In genomic region chr9:133884907-133885744, GRCh38 we compare ENCODE assay signal across 1 cellular context.
TF ChIP-seq lines count a peak whose summit lies in the region.

No MANE protein-coding gene starts in this region.

TF ChIP-seq in HepG2, 621 proteins besides CTCF, POLR2A, EP300 and RAD21 (continued from another document and continues in another):
- peak; percentile 92 for TF ChIP-seq HIC2 (CRISPR knock-in tag; IDR thresholded peaks at IDR 0.05; ENCODE audit: low read depth)
- peak; percentile 61; the same call in 1 of the 2 replicates for TF ChIP-seq ZNF644 (CRISPR knock-in tag; IDR thresholded peaks at IDR 0.05; ENCODE audit: low read depth)
- peak; percentile 93 for TF ChIP-seq MIER3 (CRISPR knock-in tag; IDR thresholded peaks at IDR 0.05; ENCODE audit: borderline replicate concordance)
- TF ChIP-seq ZNF879 (CRISPR knock-in tag; IDR thresholded peaks at IDR 0.05), result no peak
- TF ChIP-seq JUND (CRISPR knock-in tag; IDR thresholded peaks at IDR 0.05), result no peak; the same call in 1 of the 2 replicates
- TF ChIP-seq ZBTB25 (CRISPR knock-in tag; IDR thresholded peaks at IDR 0.05), result peak; percentile 44; the same call in 1 of the 2 replicates
- no peak for TF ChIP-seq HNRNPK (IDR thresholded peaks at IDR 0.05; ENCODE audit: low read depth, low read length, poor library complexity, severe bottlenecking)
- TF ChIP-seq ZNF687 (CRISPR knock-in tag; IDR thresholded peaks at IDR 0.05), result peak; percentile 96
- TF ChIP-seq JARID2 (CRISPR knock-in tag; IDR thresholded peaks at IDR 0.05; ENCODE audit: insufficient replicate concordance), result peak; percentile 80
- peak; percentile 96 for TF ChIP-seq MTA1 (CRISPR knock-in tag; IDR thresholded peaks at IDR 0.05; ENCODE audit: borderline replicate concordance)
- TF ChIP-seq NFKB2 (CRISPR knock-in tag; IDR thresholded peaks at IDR 0.05; ENCODE audit: borderline replicate concordance), result peak; percentile 55; the same call in 1 of the 2 replicates
- TF ChIP-seq ZNF710 (CRISPR knock-in tag; IDR thresholded peaks at IDR 0.05; ENCODE audit: borderline replicate concordance), result peak; percentile 95
- TF ChIP-seq CHCHD3 (CRISPR knock-in tag; IDR thresholded peaks at IDR 0.05), result no peak
- no peak; the same call in 1 of the 2 replicates for TF ChIP-seq ZNF83 (CRISPR knock-in tag; IDR thresholded peaks at IDR 0.05; ENCODE audit: borderline replicate concordance)
- peak; percentile 55; the same call in 1 of the 2 replicates for TF ChIP-seq ZNF235 (CRISPR knock-in tag; IDR thresholded peaks at IDR 0.05; ENCODE audit: borderline replicate concordance)
- TF ChIP-seq PATZ1 (CRISPR knock-in tag; IDR thresholded peaks at IDR 0.05), result peak; percentile 88; the same call in 1 of the 2 replicates
- TF ChIP-seq LRRFIP1 (CRISPR knock-in tag; conservative IDR thresholded peaks at IDR 0.05), result no peak
- no peak for TF ChIP-seq TEAD2 (CRISPR knock-in tag; IDR thresholded peaks at IDR 0.05)
- TF ChIP-seq ZBTB4 (CRISPR knock-in tag; IDR thresholded peaks at IDR 0.05; ENCODE audit: borderline replicate concordance), result peak; percentile 96
- peak; percentile 64; the same call in 1 of the 2 replicates for TF ChIP-seq ZNF326 (CRISPR knock-in tag; IDR thresholded peaks at IDR 0.05; ENCODE audit: borderline replicate concordance)
- TF ChIP-seq E2F1 (CRISPR knock-in tag; IDR thresholded peaks at IDR 0.05), result no peak
- TF ChIP-seq SMAD9 (CRISPR knock-in tag; IDR thresholded peaks at IDR 0.05), result no peak
- TF ChIP-seq TARDBP (CRISPR knock-in tag; IDR thresholded peaks at IDR 0.05), result peak; percentile 95
- peak; percentile 62 to 66; a peak in 1 of 4 replicates for TF ChIP-seq NR2F1 (CRISPR knock-in tag; IDR thresholded peaks at IDR 0.05)
- 0 out of 2 replicates have a peak, but pooled peaks have one; percentile 42 for TF ChIP-seq NCOA1 (CRISPR knock-in tag; IDR thresholded peaks at IDR 0.05)
- TF ChIP-seq TP53 (CRISPR knock-in tag; conservative IDR thresholded peaks at IDR 0.05), result peak; percentile 96
- TF ChIP-seq IKZF5 (CRISPR knock-in tag; IDR thresholded peaks at IDR 0.05), result peak; percentile 92
- no peak; the same call in 1 of the 2 replicates for TF ChIP-seq NRL (CRISPR knock-in tag; IDR thresholded peaks at IDR 0.05; ENCODE audit: borderline replicate concordance)
- peak; percentile 82; the same call in 1 of the 2 replicates for TF ChIP-seq TOE1 (CRISPR knock-in tag; IDR thresholded peaks at IDR 0.05)
- 0 out of 2 replicates have a peak, but pooled peaks have one; percentile 41 for TF ChIP-seq DR1 (CRISPR knock-in tag; IDR thresholded peaks at IDR 0.05)
- peak; percentile 71 for TF ChIP-seq KDM6A (CRISPR knock-in tag; IDR thresholded peaks at IDR 0.05; ENCODE audit: low read depth)
- no peak for TF ChIP-seq TEF (CRISPR knock-in tag; IDR thresholded peaks at IDR 0.05)
- 0 out of 2 replicates have a peak, but pooled peaks have one; percentile 36 for TF ChIP-seq AHR (CRISPR knock-in tag; IDR thresholded peaks at IDR 0.05)
- TF ChIP-seq TOPORS (CRISPR knock-in tag; IDR thresholded peaks at IDR 0.05), result peak; percentile 77; the same call in 1 of the 2 replicates
